In the genomic region with DNA sequence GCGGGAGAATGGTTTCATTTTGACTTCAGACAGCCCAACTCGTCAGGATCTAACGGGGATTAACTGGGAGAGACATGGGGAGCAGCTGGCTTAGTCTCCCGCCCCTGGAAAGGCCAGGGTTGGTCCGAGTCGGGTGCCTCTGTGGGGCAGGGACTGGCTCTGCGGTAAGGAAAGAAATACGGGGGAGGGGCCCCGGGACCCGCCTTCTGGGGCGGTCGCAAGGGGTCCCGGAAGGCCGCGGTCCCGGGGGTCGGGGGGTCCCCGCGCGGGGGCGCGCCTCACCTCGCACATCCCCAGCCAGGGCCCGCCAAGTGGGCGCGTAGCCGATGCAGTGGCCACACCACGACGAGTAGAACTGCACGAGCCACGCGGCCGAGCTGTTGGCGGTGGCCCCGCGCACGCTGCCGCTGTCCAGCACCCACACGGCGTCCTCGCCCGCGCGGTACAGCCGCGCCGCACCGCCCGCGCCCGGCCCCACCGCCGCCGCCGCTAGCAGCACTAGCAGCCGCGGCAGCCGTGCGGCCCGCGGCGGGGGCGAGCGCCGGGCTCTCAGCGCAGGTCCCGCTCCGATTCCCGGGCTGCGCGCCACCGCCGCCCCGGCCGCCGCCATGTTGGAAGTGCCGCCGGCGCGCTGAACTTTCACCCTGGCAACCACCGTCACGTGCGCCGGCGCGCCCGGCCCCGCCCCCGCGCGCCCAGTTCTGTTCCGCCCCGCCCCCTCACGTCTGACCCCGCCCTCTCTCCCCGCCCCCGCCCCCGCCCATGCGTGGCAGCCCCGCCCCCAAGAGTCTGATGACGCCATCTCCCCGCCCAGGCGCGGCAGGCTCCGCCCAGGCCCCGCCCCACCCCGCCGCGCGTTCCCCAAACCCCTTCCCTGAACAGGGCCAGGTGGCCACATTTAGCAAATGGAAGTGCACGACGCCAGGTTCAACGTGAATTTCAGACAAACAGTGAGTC, we compare ENCODE assay signal across 8 cellular contexts. TPM values are rescaled to one million over a fixed set of nuclear protein-coding genes. Genes with fewer than 3 reads are reported as not detected.
DNase-seq lines count a peak whose midpoint lies in the region; ATAC-seq and TF ChIP-seq lines count a peak whose summit lies in the region.

A gene with protein sequence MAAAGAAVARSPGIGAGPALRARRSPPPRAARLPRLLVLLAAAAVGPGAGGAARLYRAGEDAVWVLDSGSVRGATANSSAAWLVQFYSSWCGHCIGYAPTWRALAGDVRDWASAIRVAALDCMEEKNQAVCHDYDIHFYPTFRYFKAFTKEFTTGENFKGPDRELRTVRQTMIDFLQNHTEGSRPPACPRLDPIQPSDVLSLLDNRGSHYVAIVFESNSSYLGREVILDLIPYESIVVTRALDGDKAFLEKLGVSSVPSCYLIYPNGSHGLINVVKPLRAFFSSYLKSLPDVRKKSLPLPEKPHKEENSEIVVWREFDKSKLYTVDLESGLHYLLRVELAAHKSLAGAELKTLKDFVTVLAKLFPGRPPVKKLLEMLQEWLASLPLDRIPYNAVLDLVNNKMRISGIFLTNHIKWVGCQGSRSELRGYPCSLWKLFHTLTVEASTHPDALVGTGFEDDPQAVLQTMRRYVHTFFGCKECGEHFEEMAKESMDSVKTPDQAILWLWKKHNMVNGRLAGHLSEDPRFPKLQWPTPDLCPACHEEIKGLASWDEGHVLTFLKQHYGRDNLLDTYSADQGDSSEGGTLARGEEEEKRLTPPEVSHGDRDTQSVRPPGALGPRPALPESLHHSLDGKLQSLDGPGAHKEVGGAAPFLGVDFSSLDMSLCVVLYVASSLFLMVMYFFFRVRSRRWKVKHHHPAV (minus strand): TSS at position 619 of the 957 bp plus-strand sequence. CDS start 9 bp downstream, at position 610.

- peak within 1 kb of the TSS; percentile 86 to 96 (median 94) for H3K4me3 Mint-ChIP-seq in CD8-positive, alpha-beta memory T cell

- H2AFZ ChIP-seq in neuron (ENCODE audit: low read depth, low read length), result no peak within 1 kb of the TSS

- H3K9me3 ChIP-seq in CD8-positive, alpha-beta memory T cell (ENCODE audit: low read length), result no peaks in the 10 kb centered on the region
- H3K9me3 ChIP-seq in neuron (ENCODE audit: low read length), result no peaks in the 10 kb centered on the region
- no peaks in the 10 kb centered on the region for H3K9me3 ChIP-seq in stomach smooth muscle (ENCODE audit: control insufficient read depth in 2 of 2, low read length in 2 of 2)

- peak within 1 kb of the TSS; percentile 77 for H3K4me3 ChIP-seq in CD8-positive, alpha-beta memory T cell (ENCODE audit: low read length)
- peak within 1 kb of the TSS; percentile 81 for H3K4me3 ChIP-seq in neuron (ENCODE audit: low read length)
- H3K4me3 ChIP-seq in stomach smooth muscle (ENCODE audit: low read length in 2 of 2), result peak within 1 kb of the TSS; percentile 78 to 81

- peak within 1 kb of the TSS; percentile 69 to 95 (median 83) for H3K27ac Mint-ChIP-seq in CD8-positive, alpha-beta memory T cell

- CTCF ChIA-PET in CD8-positive, alpha-beta memory T cell (lab: Charles Lee), result interaction anchor here (1.3 kb wide), 1 partner anchor 19 kb away, joined by 3 read pairs; no protein-coding TSS in a partner anchor

- H3K36me3 Mint-ChIP-seq in CD8-positive, alpha-beta memory T cell, result peaks cover 0 to 5% (median 0%) of the 10 kb centered on the region in 3 donors

- H3K27me3 Mint-ChIP-seq in CD8-positive, alpha-beta memory T cell, result no peaks in the 10 kb centered on the region

- no peak for TF ChIP-seq CTCF in foreskin keratinocyte (conservative IDR thresholded peaks at IDR 0.05)

- ATAC-seq in GM21423 (IDR thresholded peaks at IDR 0.05; ENCODE audit: unreplicated experiment) (peak; percentile 57), foreskin keratinocyte (peak; percentile 64)

- peak within 1 kb of the TSS; percentile 38 for H3K27ac ChIP-seq in CD8-positive, alpha-beta memory T cell (ENCODE audit: low read depth, low read length)
- peak within 1 kb of the TSS; percentile 62 for H3K27ac ChIP-seq in foreskin keratinocyte
- H3K27ac ChIP-seq in stomach smooth muscle (ENCODE audit: low read length), result no peak within 1 kb of the TSS

- no peaks in the 10 kb centered on the region for H3K36me3 ChIP-seq in CD8-positive, alpha-beta memory T cell (ENCODE audit: insufficient read depth, low read length)
- H3K36me3 ChIP-seq in neuron (ENCODE audit: insufficient read depth, low read length) (no peaks in the 10 kb centered on the region), stomach smooth muscle (ENCODE audit: control insufficient read depth in 2 of 2, insufficient read depth in 2 of 2, low read length in 2 of 2) (no peaks in the 10 kb centered on the region)

- H3K27me3 ChIP-seq in CD8-positive, alpha-beta memory T cell (ENCODE audit: insufficient read depth, low read length, poor library complexity, severe bottlenecking), result no peaks in the 10 kb centered on the region
- H3K27me3 ChIP-seq in foreskin keratinocyte (peaks cover 44% of the 10 kb centered on the region), neuron (ENCODE audit: insufficient read depth, low read length) (peaks cover 31% of the 10 kb centered on the region), stomach smooth muscle (ENCODE audit: control insufficient read depth in 1 of 2, insufficient read depth in 2 of 2, low read length in 2 of 2) (no peaks in the 10 kb centered on the region)

- in situ Hi-C loops in SK-MEL-5 (cut with HindIII; ENCODE audit: low pct_unique_long_range_greater_than_20kb, low sequenced_read_pairs), result no loop called here

- H3K4me1 ChIP-seq in CD8-positive, alpha-beta memory T cell (ENCODE audit: insufficient read depth, low read length), result peaks cover 28% of the 10 kb centered on the region
- H3K4me1 ChIP-seq in foreskin keratinocyte, result peaks cover 9% of the 10 kb centered on the region
- peaks cover 25% of the 10 kb centered on the region for H3K4me1 ChIP-seq in neuron (ENCODE audit: insufficient read depth, low read length)
- peaks cover 18% of the 10 kb centered on the region for H3K4me1 ChIP-seq in stomach smooth muscle (ENCODE audit: control insufficient read depth, insufficient read depth, low read length)

- H3K4me1 Mint-ChIP-seq in CD8-positive, alpha-beta memory T cell, result peaks cover 26 to 36% (median 31%) of the 10 kb centered on the region in 3 donors

- POLR2A ChIA-PET in CD8-positive, alpha-beta memory T cell (lab: Charles Lee), result no interaction called here

- peak within 1 kb of the TSS; percentile 70 to 71 for H3K9ac ChIP-seq in stomach smooth muscle (ENCODE audit: low read length in 2 of 2)

- H3K9me3 Mint-ChIP-seq in CD8-positive, alpha-beta memory T cell, result no peaks in the 10 kb centered on the region

- DNase-seq in CD8-positive, alpha-beta memory T cell, result peak; percentile 76 to 88 (median 82)
- DNase-seq in LHCN-M2 (ENCODE audit: low read depth) (peak; percentile 65), SK-MEL-5 (ENCODE audit: low read depth, low spot score) (peak; percentile 70), foreskin keratinocyte (peak in 1 of 2 donors; percentile 20)
- peak; percentile 72 for DNase-seq in activated gamma-delta T cell treated with anti-CD3 and anti-CD28 coated beads, Interleukin-2, amount 50 U/mL, for 16 hours (ENCODE audit: low read depth)

RNA-seq across cellular contexts. Expression of the gene that starts here (rescaled TPM):
- total RNA-seq in CD8-positive, alpha-beta memory T cell, result 10 to 100 TPM; 14.6 to 15.3 TPM
- 0.66 TPM for polyA plus RNA-seq in CD8-positive, alpha-beta memory T cell
- total RNA-seq in LHCN-M2 (2014; rRNA removed) (17.9 and 20.9 TPM in 2 replicates), foreskin keratinocyte (11.9 and 13.6 TPM in 2 replicates)
- polyA plus RNA-seq in LHCN-M2 (2012), result 7.1 TPM
- total RNA-seq in SK-MEL-5 (2014; rRNA removed; shearing (Covaris generic)), result 14.8 and 16.5 TPM in 2 replicates
- polyA plus RNA-seq in SK-MEL-5 (2015; cell fraction: cytosol; rRNA removed), result 31.5 and 40.5 TPM in 2 replicates
- polyA plus RNA-seq in SK-MEL-5 (2015; cell fraction: nucleus; rRNA removed), result 67.4 and 69.1 TPM in 2 replicates
- 6.4 and 7.0 TPM in 2 replicates for polyA plus RNA-seq in foreskin keratinocyte
